ENCODE assay signal across 14 cellular contexts in the genomic region with DNA sequence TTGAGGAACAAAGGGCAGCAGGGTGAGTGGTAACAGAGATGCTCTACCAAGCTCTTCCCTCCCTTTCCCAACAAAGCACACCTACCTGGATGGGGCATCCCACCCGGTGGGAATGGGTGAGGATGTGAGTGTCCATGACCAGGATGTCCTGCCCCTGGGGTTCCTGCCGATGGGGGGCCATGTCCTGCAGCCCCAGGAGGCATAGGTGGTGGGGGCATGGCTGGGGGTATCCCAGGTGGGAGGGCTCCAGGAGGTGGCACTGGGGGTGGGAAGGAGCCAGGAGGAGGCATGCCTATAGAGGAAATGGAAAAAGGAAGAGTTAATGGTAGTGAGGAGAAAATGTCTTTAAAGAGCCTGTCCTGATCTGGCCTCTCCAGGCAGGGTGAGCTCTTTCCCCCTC. TPM values are rescaled to one million over a fixed set of nuclear protein-coding genes. Genes with fewer than 3 reads are reported as not detected.
DNase-seq lines count a peak whose midpoint lies in the region; ATAC-seq and TF ChIP-seq lines count a peak whose summit lies in the region.
"Had no signal": no experiment of that assay in that cellular context is flagged by ENCODE, and none has a peak within 500 bp of the region (broad histone marks: within the 10 kb centered on the region; RNA-seq: fewer than 3 reads in every experiment).

No MANE protein-coding gene starts in this region.

- H3K27ac ChIP-seq in breast epithelium (no peak overlapping the region), brain microvascular endothelial cell (no peak overlapping the region)
- H3K27ac ChIP-seq: tibial nerve, VCaP had no signal

- in situ Hi-C loops in brain microvascular endothelial cell (cut with HindIII; ENCODE audit: low pct_ligation_motif_present, low sequenced_read_pairs): no loop called here

- no peak for DNase-seq in MCF 10A (ENCODE audit: unreplicated experiment)
- no peak for DNase-seq in breast epithelium (ENCODE audit: low spot score in 2 of 2)
- no peak for DNase-seq in T-helper 17 cell
- DNase-seq in glutamatergic neuron: no peak
- DNase-seq in stimulated activated naive CD8-positive, alpha-beta T cell treated with anti-CD3 and anti-CD28 coated beads, Interleukin-15, amount 100 ng/mL, for 72 hours: no peak
- DNase-seq in brain microvascular endothelial cell: no peak
- DNase-seq: C1 segment of cervical spinal cord, H7, head of caudate nucleus had no signal

- H3K4me3 ChIP-seq in breast epithelium (no peak overlapping the region), brain microvascular endothelial cell (ENCODE audit: low read depth, low read length) (no peak overlapping the region)
- H3K4me3 ChIP-seq: lung had no signal

- H3K4me3 Mint-ChIP-seq in MCF 10A (ENCODE audit: unreplicated experiment): peak overlapping the region; percentile 99
- H3K4me3 Mint-ChIP-seq in T-helper 17 cell: peak overlapping the region; percentile 97
- H3K4me3 Mint-ChIP-seq in glutamatergic neuron (ENCODE audit: unreplicated experiment): peak overlapping the region; percentile 100
- H3K4me3 Mint-ChIP-seq in stimulated activated naive CD8-positive, alpha-beta T cell treated with anti-CD3 and anti-CD28 coated beads, Interleukin-15, amount 100 ng/mL, for 72 hours: peak overlapping the region; percentile 51 to 59

- intact Hi-C loops in MCF 10A (cut with micrococcal nuclease) (loop anchor here (2.0 kb wide), 1 partner anchor 37 kb away; no protein-coding TSS in a partner anchor), breast epithelium (cut with DNase I; ENCODE audit: low total_unique reads) (no loop called here)

- H3K27me3 ChIP-seq in breast epithelium: no peaks in the 10 kb centered on the region
- H3K27me3 ChIP-seq in brain microvascular endothelial cell (replicated peaks): no peaks in the 10 kb centered on the region
- H3K27me3 ChIP-seq: tibial nerve had no signal

- H3K27ac Mint-ChIP-seq in MCF 10A (ENCODE audit: low read depth, unreplicated experiment): peak overlapping the region; percentile 7
- peak overlapping the region; percentile 85 for H3K27ac Mint-ChIP-seq in T-helper 17 cell
- H3K27ac Mint-ChIP-seq in glutamatergic neuron (ENCODE audit: unreplicated experiment): no peak overlapping the region
- H3K27ac Mint-ChIP-seq in stimulated activated naive CD8-positive, alpha-beta T cell treated with anti-CD3 and anti-CD28 coated beads, Interleukin-15, amount 100 ng/mL, for 72 hours: peak overlapping the region in 1 of 2 donors; percentile 27

- H3K27me3 Mint-ChIP-seq in MCF 10A (ENCODE audit: insufficient read depth, unreplicated experiment) (no peaks in the 10 kb centered on the region), T-helper 17 cell (no peaks in the 10 kb centered on the region), glutamatergic neuron (ENCODE audit: unreplicated experiment) (peaks cover 9% of the 10 kb centered on the region)
- no peaks in the 10 kb centered on the region for H3K27me3 Mint-ChIP-seq in stimulated activated naive CD8-positive, alpha-beta T cell treated with anti-CD3 and anti-CD28 coated beads, Interleukin-15, amount 100 ng/mL, for 72 hours

- no TSS peak for BruUV-seq in MCF 10A (replicated peaks; lab: Mats Ljungman, UMichigan)

- TF ChIP-seq POLR2A in breast epithelium (IDR thresholded peaks at IDR 0.05): no peak
- no peak for TF ChIP-seq POLR2A in GM18505 (IDR thresholded peaks at IDR 0.05; ENCODE audit: borderline replicate concordance, extremely low read depth, insufficient read depth, insufficient read length)

- peaks cover 55% of the 10 kb centered on the region for H3K36me3 Mint-ChIP-seq in MCF 10A (ENCODE audit: insufficient read depth, unreplicated experiment)
- H3K36me3 Mint-ChIP-seq in T-helper 17 cell (ENCODE audit: low read depth): peaks cover 26% of the 10 kb centered on the region
- H3K36me3 Mint-ChIP-seq in glutamatergic neuron (ENCODE audit: unreplicated experiment): peaks cover 9% of the 10 kb centered on the region

- H3K9me3 ChIP-seq in breast epithelium (no peaks in the 10 kb centered on the region), T-helper 17 cell (ENCODE audit: control insufficient read depth, low read length, poor library complexity, severe bottlenecking) (no peaks in the 10 kb centered on the region)
- H3K9me3 ChIP-seq: tibial nerve had no signal

- H3K4me1 ChIP-seq in breast epithelium: peaks cover 5 to 16% of the 10 kb centered on the region in 2 donors

- TF ChIP-seq CTCF in MCF 10A (IDR thresholded peaks at IDR 0.05; ENCODE audit: unreplicated experiment): no peak
- no peak for TF ChIP-seq CTCF in breast epithelium (IDR thresholded peaks at IDR 0.05)
- TF ChIP-seq CTCF in glutamatergic neuron (IDR thresholded peaks at IDR 0.05; ENCODE audit: partially characterized antibody, unreplicated experiment): no peak
- no peak for TF ChIP-seq CTCF in brain microvascular endothelial cell (IDR thresholded peaks at IDR 0.05; ENCODE audit: low read depth, low read length, missing control alignments)

- POLR2A ChIA-PET in MCF 10A (lab: Yijun Ruan, JAX): interaction anchor here (0.6 to 6.3 kb wide), 6 partner anchors 12 to 84 kb away, joined by 3 to 177 read pairs (median 7); partner anchors contain the start of genes BOLA1, MTMR11 and OTUD7B

- H3K4me1 Mint-ChIP-seq in MCF 10A (ENCODE audit: insufficient read depth, unreplicated experiment) (peaks cover 58% of the 10 kb centered on the region), T-helper 17 cell (peaks cover 39% of the 10 kb centered on the region), glutamatergic neuron (ENCODE audit: low read depth, unreplicated experiment) (peaks cover 12% of the 10 kb centered on the region)
- peaks cover 32% of the 10 kb centered on the region for H3K4me1 Mint-ChIP-seq in stimulated activated naive CD8-positive, alpha-beta T cell treated with anti-CD3 and anti-CD28 coated beads, Interleukin-15, amount 100 ng/mL, for 72 hours

- CTCF ChIA-PET in MCF 10A (lab: Yijun Ruan, JAX): interaction anchor here (0.8 to 1.4 kb wide), 6 partner anchors 10 to 262 kb away, joined by 3 to 5 read pairs (median 4); partner anchors contain the start of gene MTMR11

- H3K9me3 Mint-ChIP-seq in MCF 10A (ENCODE audit: unreplicated experiment) (no peaks in the 10 kb centered on the region), glutamatergic neuron (ENCODE audit: unreplicated experiment) (peaks cover 9% of the 10 kb centered on the region)
- H3K9me3 Mint-ChIP-seq in stimulated activated naive CD8-positive, alpha-beta T cell treated with anti-CD3 and anti-CD28 coated beads, Interleukin-15, amount 100 ng/mL, for 72 hours: no peaks in the 10 kb centered on the region

- no peaks in the 10 kb centered on the region for H3K36me3 ChIP-seq in breast epithelium
- peaks cover 44% of the 10 kb centered on the region for H3K36me3 ChIP-seq in brain microvascular endothelial cell (replicated peaks)

- no peak for ATAC-seq in T-helper 17 cell
- ATAC-seq in stimulated activated naive CD8-positive, alpha-beta T cell treated with anti-CD3 and anti-CD28 coated beads, Interleukin-15, amount 100 ng/mL, for 72 hours: no peak
- ATAC-seq in GM21717 (IDR thresholded peaks at IDR 0.05; ENCODE audit: unreplicated experiment): no peak
- no peak for ATAC-seq in GM18505 (IDR thresholded peaks at IDR 0.05; ENCODE audit: unreplicated experiment)

RNA-seq across cellular contexts. Expression of gene SF3B4, which starts 1.9 kb away (rescaled TPM):
- 79.2 and 99.2 TPM in 2 replicates for total RNA-seq in MCF 10A (2022)
- total RNA-seq in breast epithelium: 1 to 10 TPM; 6.9 to 9.7 (median 7.4) TPM
- total RNA-seq in T-helper 17 cell: 10 to 100 TPM; 47.2 to 53.2 TPM
- 47.3 TPM for total RNA-seq in glutamatergic neuron (ENCODE audit: unreplicated experiment)

RNA-seq across cellular contexts. Expression of gene SV2A, which starts 8.1 kb away (rescaled TPM):
- 0.12 TPM in 1 of 2 replicates, not detected in the other for total RNA-seq in MCF 10A (2022)
- 1 to 10 TPM in 2 of 3 donors, under 1 TPM in 1; 0.32 to 3.6 (median 2.2) TPM for total RNA-seq in breast epithelium
- total RNA-seq in T-helper 17 cell: 1 to 10 TPM; 4.6 to 4.7 TPM
- total RNA-seq in glutamatergic neuron (ENCODE audit: unreplicated experiment): 34.9 TPM

RNA-seq across cellular contexts. Expression of gene MTMR11, which starts 10.9 kb away (rescaled TPM):
- total RNA-seq in MCF 10A (2022) (23.8 and 33.5 TPM in 2 replicates), breast epithelium (10 to 100 TPM in 2 of 3 donors, 1 to 10 TPM in 1; 7.4 to 13.9 (median 13.8) TPM), T-helper 17 cell (under 1 TPM; 0.35 to 0.73 TPM), glutamatergic neuron (ENCODE audit: unreplicated experiment) (2.6 TPM)

RNA-seq across cellular contexts. Expression of gene BOLA1, which starts 26.4 kb away (rescaled TPM):
- 17.4 and 22.4 TPM in 2 replicates for total RNA-seq in MCF 10A (2022)
- 10 to 100 TPM; 29.5 to 34.0 (median 33.4) TPM for total RNA-seq in breast epithelium
- 1 to 10 TPM; 5.3 to 7.2 TPM for total RNA-seq in T-helper 17 cell
- 6.4 TPM for total RNA-seq in glutamatergic neuron (ENCODE audit: unreplicated experiment)
